In genomic region chr10:119872860-119873671, GRCh38 we compare ENCODE assay signal across 8 cellular contexts. TPM values are rescaled to one million over a fixed set of nuclear protein-coding genes. Genes with fewer than 3 reads are reported as not detected.
DNase-seq lines count a peak whose midpoint lies in the region; ATAC-seq lines count a peak whose summit lies in the region.

No MANE protein-coding gene starts in this region.

- H3K4me2 ChIP-seq in BLaER1 treated with 17β-estradiol and CSF1 and Interleukin-3, amounts not matched to agents 10 nM and 100 nM, result peak overlapping the region; percentile 84 to 97 (median 89)

- peaks cover 0 to 11% (median 0%) of the 10 kb centered on the region in 11 experiments; a peak in 6 of 22 replicates for H3K9me3 ChIP-seq in BLaER1 treated with 17β-estradiol and CSF1 and Interleukin-3, amounts not matched to agents 10 nM and 100 nM (replicated peaks in 1 of 11)
- no peaks in the 10 kb centered on the region for H3K9me3 ChIP-seq in ectodermal cell (ENCODE audit: control insufficient read depth, low read length)

- peaks cover 34 to 48% (median 39%) of the 10 kb centered on the region in 10 experiments for H3K4me1 ChIP-seq in BLaER1 treated with 17β-estradiol and CSF1 and Interleukin-3, amounts not matched to agents 10 nM and 100 nM
- H3K4me1 ChIP-seq in ectodermal cell (ENCODE audit: control insufficient read depth, insufficient read depth, low read length), result peaks cover 11% of the 10 kb centered on the region

- POLR2A ChIA-PET in activated CD4-positive, alpha-beta memory T cell treated with anti-CD3 and anti-CD28 coated beads, Interleukin-2, amount 10 ng/mL, durations not matched to agents 7 days and 5 days (lab: Charles Lee), result interaction anchor here (0.7 to 5.1 kb wide), 21 partner anchors 9 to 795 kb away, joined by 3 to 94 read pairs (median 5); partner anchors contain the start of genes BAG3, EIF3A, INPP5F and SEC23IP

- peaks cover 37 to 42% (median 40%) of the 10 kb centered on the region in 11 experiments for H4K20me1 ChIP-seq in BLaER1 treated with 17β-estradiol and CSF1 and Interleukin-3, amounts not matched to agents 10 nM and 100 nM

- peak overlapping the region; percentile 81 to 96 (median 93) for H3K4me3 ChIP-seq in BLaER1 treated with 17β-estradiol and CSF1 and Interleukin-3, amounts not matched to agents 10 nM and 100 nM
- H3K4me3 ChIP-seq in ectodermal cell (ENCODE audit: insufficient read depth, low read depth, low read length), result peak overlapping the region; percentile 87

- H3K36me3 ChIP-seq in BLaER1 treated with 17β-estradiol and CSF1 and Interleukin-3, amounts not matched to agents 10 nM and 100 nM, result peaks cover 0 to 34% (median 18%) of the 10 kb centered on the region in 11 experiments; a peak in 16 of 22 replicates
- H3K36me3 ChIP-seq in ectodermal cell (ENCODE audit: control insufficient read depth, insufficient read depth, low read length), result no peaks in the 10 kb centered on the region

- peaks cover 35% of the 10 kb centered on the region for H3K4me1 Mint-ChIP-seq in activated CD4-positive, alpha-beta memory T cell treated with anti-CD3 and anti-CD28 coated beads, Interleukin-2, amount 10 ng/mL, durations not matched to agents 7 days and 5 days

- peak overlapping the region; percentile 82 for H3K27ac Mint-ChIP-seq in activated CD4-positive, alpha-beta memory T cell treated with anti-CD3 and anti-CD28 coated beads, Interleukin-2, amount 10 ng/mL, durations not matched to agents 7 days and 5 days

- peak; percentile 92 for ATAC-seq in GM19324 (IDR thresholded peaks at IDR 0.05; ENCODE audit: low FRiP score, unreplicated experiment)
- ATAC-seq in HG03457 (IDR thresholded peaks at IDR 0.05; ENCODE audit: unreplicated experiment), result peak; percentile 86

- peak overlapping the region; percentile 87 to 99 (median 97) for H3K9ac ChIP-seq in BLaER1 treated with 17β-estradiol and CSF1 and Interleukin-3, amounts not matched to agents 10 nM and 100 nM

- CTCF ChIA-PET in activated CD4-positive, alpha-beta memory T cell treated with anti-CD3 and anti-CD28 coated beads, Interleukin-2, amount 10 ng/mL, durations not matched to agents 7 days and 5 days (lab: Charles Lee), result interaction anchor here (0.6 to 5.9 kb wide), 10 partner anchors 11 to 666 kb away, joined by 3 to 51 read pairs (median 5); partner anchors contain the start of genes GRK5 and SEC23IP

- H3K27me3 Mint-ChIP-seq in activated CD4-positive, alpha-beta memory T cell treated with anti-CD3 and anti-CD28 coated beads, Interleukin-2, amount 10 ng/mL, durations not matched to agents 7 days and 5 days, result no peaks in the 10 kb centered on the region

- peak overlapping the region; percentile 78 for H3K4me3 Mint-ChIP-seq in activated CD4-positive, alpha-beta memory T cell treated with anti-CD3 and anti-CD28 coated beads, Interleukin-2, amount 10 ng/mL, durations not matched to agents 7 days and 5 days

- H3K27me3 ChIP-seq in BLaER1 treated with 17β-estradiol and CSF1 and Interleukin-3, amounts not matched to agents 10 nM and 100 nM, result no peaks in the 10 kb centered on the region
- peaks cover 5% of the 10 kb centered on the region for H3K27me3 ChIP-seq in ectodermal cell (ENCODE audit: control insufficient read depth, insufficient read depth, low read length, poor library complexity, severe bottlenecking)

- WGBS in ectodermal cell, 2 experiments, result 3% methylated on average over 75 of the region's 75 CpGs

- H3K36me3 Mint-ChIP-seq in activated CD4-positive, alpha-beta memory T cell treated with anti-CD3 and anti-CD28 coated beads, Interleukin-2, amount 10 ng/mL, durations not matched to agents 7 days and 5 days (ENCODE audit: low read depth), result peaks cover 18% of the 10 kb centered on the region

- DNase-seq in NCI-H774 (lab: John Stamatoyannopoulos, UW) (peak; percentile 70), lung microvascular endothelial cell (ENCODE audit: low read depth in 2 of 2) (peak; percentile 90 to 93)
- peak; percentile 91 for DNase-seq in activated CD4-positive, alpha-beta memory T cell treated with anti-CD3 and anti-CD28 coated beads, Interleukin-2, amount 10 ng/mL, durations not matched to agents 7 days and 5 days
- peak; percentile 74 to 80 (median 76) for DNase-seq in stimulated activated CD4-positive, alpha-beta T cell treated with anti-CD3 and anti-CD28 coated beads, TNF-alpha, amount 100 ng/mL, for 4 hours (ENCODE audit: low read depth in 3 of 3)

- no peaks in the 10 kb centered on the region for H3K9me3 Mint-ChIP-seq in activated CD4-positive, alpha-beta memory T cell treated with anti-CD3 and anti-CD28 coated beads, Interleukin-2, amount 10 ng/mL, durations not matched to agents 7 days and 5 days

- peak overlapping the region; percentile 75 to 99 (median 97) for H3K27ac ChIP-seq in BLaER1 treated with 17β-estradiol and CSF1 and Interleukin-3, amounts not matched to agents 10 nM and 100 nM
- no peak overlapping the region for H3K27ac ChIP-seq in ectodermal cell (ENCODE audit: insufficient read depth, low read depth, low read length, poor library complexity, severe bottlenecking)

RNA-seq across cellular contexts. Expression of gene MCMBP, which starts 0.4 kb away (rescaled TPM):
- 10 to 100 TPM; 86.2 to 87.6 TPM for total RNA-seq in activated CD4-positive, alpha-beta memory T cell treated with anti-CD3 and anti-CD28 coated beads, Interleukin-2, amount 10 ng/mL, durations not matched to agents 7 days and 5 days
- 78.7 TPM for polyA plus RNA-seq in ectodermal cell (2013, experiment 1 of 4)
- polyA plus RNA-seq in ectodermal cell (2013, experiment 2 of 4), result 86.1 TPM
- polyA plus RNA-seq in ectodermal cell (2013, experiment 3 of 4), result 72.4 TPM
- 72.5 TPM for polyA plus RNA-seq in ectodermal cell (2013, experiment 4 of 4)
- 44.2 and 54.0 TPM in 2 replicates for total RNA-seq in lung microvascular endothelial cell

RNA-seq across cellular contexts. Expression of gene SEC23IP, which starts 19.5 kb away (rescaled TPM):
- total RNA-seq in activated CD4-positive, alpha-beta memory T cell treated with anti-CD3 and anti-CD28 coated beads, Interleukin-2, amount 10 ng/mL, durations not matched to agents 7 days and 5 days, result 10 to 100 TPM; 58.3 to 69.3 TPM
- 48.5 TPM for polyA plus RNA-seq in ectodermal cell (2013, experiment 1 of 4)
- polyA plus RNA-seq in ectodermal cell (2013, experiment 2 of 4), result 51.9 TPM
- 33.5 TPM for polyA plus RNA-seq in ectodermal cell (2013, experiment 3 of 4)
- 38.2 TPM for polyA plus RNA-seq in ectodermal cell (2013, experiment 4 of 4)
- total RNA-seq in lung microvascular endothelial cell, result 13.3 and 13.9 TPM in 2 replicates
